Comparison of ENCODE assay signal across 8 cellular contexts in the genomic region with DNA sequence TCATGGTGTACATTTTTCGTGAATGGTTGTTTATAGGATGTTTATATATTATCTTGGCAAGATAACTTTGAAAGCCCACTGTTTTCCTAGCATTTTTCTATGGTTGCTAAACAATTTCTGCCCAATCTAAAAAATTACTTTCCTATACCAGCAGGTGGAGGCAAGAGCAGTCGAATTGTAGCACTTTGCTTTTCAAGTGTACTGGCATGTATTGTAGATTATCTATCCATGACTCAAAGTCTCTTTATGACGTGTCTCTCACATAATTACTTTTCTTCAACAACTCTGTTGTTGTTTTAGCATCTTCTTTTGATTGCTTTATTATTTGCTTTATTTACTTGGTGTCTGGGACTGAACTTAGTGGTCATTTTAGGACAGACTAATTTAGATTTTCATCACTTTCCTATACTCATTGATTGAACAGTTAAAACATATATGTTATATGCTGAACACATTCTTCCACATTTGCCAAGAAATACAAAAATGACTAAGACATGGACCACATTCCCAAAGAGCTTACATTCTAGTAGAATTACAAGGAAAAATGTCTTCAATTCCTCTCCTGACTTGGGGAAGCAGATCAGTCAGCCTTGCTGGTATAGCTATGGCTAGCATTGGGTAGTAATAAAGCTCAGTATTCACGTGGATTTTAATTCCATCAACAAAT. TPM values are rescaled to one million over a fixed set of nuclear protein-coding genes. Genes with fewer than 3 reads are reported as not detected.
DNase-seq lines count a peak whose midpoint lies in the region; ATAC-seq, FAIRE-seq and TF ChIP-seq lines count a peak whose summit lies in the region.

No MANE protein-coding gene starts in this region.

- H2BK120ac ChIP-seq in H1 (replicated peaks; ENCODE audit: low read depth, low read length), result no peak overlapping the region

- H4K5ac ChIP-seq in H1 (ENCODE audit: insufficient read length, low read depth, low read length), result no peak overlapping the region

- H3K79me2 ChIP-seq in H1 (ENCODE audit: control insufficient read depth in 1 of 2, insufficient read depth in 2 of 2, low read length in 2 of 2) (peaks cover 17 to 94% of the 10 kb centered on the region in 2 experiments), neural progenitor cell (ENCODE audit: low read depth) (peaks cover 100% of the 10 kb centered on the region)

- H3K27ac ChIP-seq in H1 (ENCODE audit: low read depth, low read length) (no peak overlapping the region), neural progenitor cell (no peak overlapping the region)

- no peak overlapping the region for H3K23ac ChIP-seq in H1 (ENCODE audit: insufficient read length)

- H3K27me3 ChIP-seq in H1 (replicated peaks in 1 of 4; ENCODE audit: control insufficient read depth in 3 of 4, extremely low read depth in 1 of 4, insufficient read depth in 3 of 4, low read length in 3 of 4) (peaks cover 0 to 1% (median 0%) of the 10 kb centered on the region in 4 experiments; a peak in 1 of 7 replicates), neural progenitor cell (no peaks in the 10 kb centered on the region)

- no peak overlapping the region for H3K4me2 ChIP-seq in H1 (ENCODE audit: insufficient read depth in 1 of 2, low read depth in 2 of 2, low read length in 2 of 2)
- no peak overlapping the region for H3K4me2 ChIP-seq in neural progenitor cell

- peaks cover 7% of the 10 kb centered on the region for H3K9me3 Mint-ChIP-seq in neural progenitor cell

- POLR2A ChIA-PET in H1 (lab: Charles Lee; ENCODE audit: partially characterized antibody), result no interaction called here

- no peaks in the 10 kb centered on the region for H3K27me3 Mint-ChIP-seq in neural progenitor cell (ENCODE audit: insufficient read depth, low read depth)

- no peak overlapping the region for H3K27ac Mint-ChIP-seq in neural progenitor cell

- TF ChIP-seq CTCF in H1 (IDR thresholded peaks at IDR 0.05; ENCODE audit: control extremely low read depth in 1 of 3, insufficient read depth in 1 of 3, low read depth in 1 of 3, low read length in 3 of 3) (peak in 2 of 3 experiments; percentile 15 to 50; a peak in 2 of 4 replicates), neural progenitor cell (IDR thresholded peaks at IDR 0.05) (peak; percentile 58)

- no peak for TF ChIP-seq POLR2A in H1 (IDR thresholded peaks at IDR 0.05; ENCODE audit: control extremely low read depth in 1 of 2, low read depth in 2 of 2, low read length in 2 of 2)

- peak; percentile 87 for ATAC-seq in GM19463 (IDR thresholded peaks at IDR 0.05; ENCODE audit: unreplicated experiment)
- ATAC-seq in HG03520 (IDR thresholded peaks at IDR 0.05; ENCODE audit: unreplicated experiment), result peak; percentile 81

- no peak overlapping the region for H4K91ac ChIP-seq in H1 (replicated peaks; ENCODE audit: insufficient read length, low read length)

- H3K4me1 Mint-ChIP-seq in neural progenitor cell, result no peaks in the 10 kb centered on the region

- H3F3A ChIP-seq in neural progenitor cell (ENCODE audit: low read depth), result no peaks in the 10 kb centered on the region

- 78% methylated on average over 4 of the region's 4 CpGs; no CpG with 5 or more reads in 1 of the 2 experiments for WGBS in H1 (ENCODE audit: extremely low coverage in 1 of 2, insufficient coverage in 1 of 2, insufficient read length in 1 of 2, insufficient replicate concordance in 2 of 2, low coverage in 1 of 2, low lambda C conversion rate in 2 of 2, missing lambda C conversion rate in 1 of 2), 2 experiments

- H2BK5ac ChIP-seq in H1 (ENCODE audit: low read depth, low read length), result no peak overlapping the region

- H2AFZ ChIP-seq in H1 (ENCODE audit: low read length) (no peak overlapping the region), neural progenitor cell (replicated peaks) (no peak overlapping the region)

- H3K9ac ChIP-seq in H1 (replicated peaks in 1 of 4; ENCODE audit: extremely low read depth in 1 of 4, low read depth in 3 of 4, low read length in 3 of 4) (no peak overlapping the region), neural progenitor cell (no peak overlapping the region)

- no peak overlapping the region for H2BK20ac ChIP-seq in H1 (ENCODE audit: low read length)

- no peak overlapping the region for H2BK12ac ChIP-seq in H1 (ENCODE audit: low read depth, low read length)

- no peaks in the 10 kb centered on the region for H3K23me2 ChIP-seq in H1 (ENCODE audit: low read depth, low read length)

- no peak overlapping the region for H3K4ac ChIP-seq in H1 (replicated peaks; ENCODE audit: insufficient read length, low read depth, low read length)

- no peaks in the 10 kb centered on the region for H3K36me3 ChIP-seq in H1 (ENCODE audit: control insufficient read depth in 2 of 4, insufficient read depth in 4 of 4, low read length in 3 of 4)
- H3K36me3 ChIP-seq in neural progenitor cell, result peaks cover 6% of the 10 kb centered on the region

- TF ChIP-seq RAD21 in H1 (IDR thresholded peaks at IDR 0.05 in 1 of 2, conservative IDR thresholded peaks at IDR 0.05 in 1 of 2; ENCODE audit: low read depth in 2 of 2, low read length in 2 of 2), result peak; percentile 50 to 52

- peaks cover 8% of the 10 kb centered on the region for H3K79me1 ChIP-seq in H1 (ENCODE audit: low read depth, low read length)

- no peak overlapping the region for H2BK15ac ChIP-seq in H1 (ENCODE audit: low read length)

- TF ChIP-seq EP300 in H1 (IDR thresholded peaks at IDR 0.05; ENCODE audit: borderline replicate concordance in 1 of 2, low read depth in 2 of 2, low read length in 2 of 2), result no peak

- H3K9me3 ChIP-seq in H1 (ENCODE audit: insufficient read depth in 2 of 2, low read depth in 1 of 2, low read length in 1 of 2) (no peaks in the 10 kb centered on the region), neural progenitor cell (ENCODE audit: low read depth) (no peaks in the 10 kb centered on the region)

- no peak overlapping the region for H3K18ac ChIP-seq in H1 (ENCODE audit: extremely low read depth, low read length)

- H4K8ac ChIP-seq in H1 (ENCODE audit: extremely low read depth, insufficient read depth, low read length), result no peak overlapping the region

- H3K14ac ChIP-seq in H1 (ENCODE audit: insufficient read length), result no peak overlapping the region

- peaks cover 13% of the 10 kb centered on the region for H3K36me3 Mint-ChIP-seq in neural progenitor cell

- CTCF ChIA-PET in H1 (lab: Charles Lee; ENCODE audit: partially characterized antibody), result interaction anchor here (0.7 to 2.1 kb wide), 8 partner anchors 9 to 31 kb away, joined by 3 to 10 read pairs (median 3); partner anchors contain the start of genes NLN and SGTB

- no peak for FAIRE-seq in H1 (lab: Jason Lieb, UNC)

- no peak overlapping the region for H3K56ac ChIP-seq in H1 (replicated peaks; ENCODE audit: insufficient read length, low read depth, low read length)

- H3K4me3 ChIP-seq in H1 (ENCODE audit: extremely low read depth in 1 of 4, insufficient read depth in 2 of 4, low read depth in 3 of 4, low read length in 4 of 4) (no peak overlapping the region), neural progenitor cell (no peak overlapping the region)

- H4K20me1 ChIP-seq in H1 (replicated peaks in 1 of 2; ENCODE audit: control insufficient read depth in 1 of 2, insufficient read depth in 2 of 2, low read length in 2 of 2) (peaks cover 7 to 14% of the 10 kb centered on the region in 2 experiments), neural progenitor cell (ENCODE audit: low read depth) (peaks cover 26% of the 10 kb centered on the region)

- H3K4me1 ChIP-seq in H1 (replicated peaks in 1 of 4; ENCODE audit: control insufficient read depth in 3 of 4, insufficient read depth in 4 of 4, low read length in 3 of 4) (no peaks in the 10 kb centered on the region), neural progenitor cell (no peaks in the 10 kb centered on the region)

- peak; percentile 35 for DNase-seq in NCI-H2227 (lab: John Stamatoyannopoulos, UW; ENCODE audit: unreplicated experiment)
- no peak for DNase-seq in NCI-H2227 treated with DMSO at 0.1 percent for 48 hours (lab: John Stamatoyannopoulos, UW)
- DNase-seq in SK-N-DZ (ENCODE audit: low spot score), result peak; percentile 16
- DNase-seq in H1 (ENCODE audit: low read depth in 1 of 2, low spot score in 2 of 2), result no peak
- peak; percentile 48 for DNase-seq in neural progenitor cell (ENCODE audit: low spot score)
- DNase-seq in DMS153 treated with DMSO at 0.1 percent for 48 hours (lab: John Stamatoyannopoulos, UW; ENCODE audit: unreplicated experiment), result no peak

- no peak overlapping the region for H3K4me3 Mint-ChIP-seq in neural progenitor cell

- no peak overlapping the region for H2AK5ac ChIP-seq in H1 (ENCODE audit: low read depth, low read length)

TF ChIP-seq in H1, 55 proteins besides CTCF, POLR2A, EP300 and RAD21 (continues in another document):
- no peak for TF ChIP-seq FOSL1 (IDR thresholded peaks at IDR 0.05; ENCODE audit: insufficient read depth, low read depth, low read length)
- TF ChIP-seq CHD2 (IDR thresholded peaks at IDR 0.05; ENCODE audit: low read length), result no peak
- TF ChIP-seq SP2 (IDR thresholded peaks at IDR 0.05; ENCODE audit: low read length), result no peak

RNA-seq across cellular contexts. Expression of gene NLN, which starts 20.7 kb away (rescaled TPM):
- polyA plus RNA-seq in SK-N-DZ (2014; cell fraction: cytosol; rRNA removed), result 34.2 and 39.1 TPM in 2 replicates
- 21.7 TPM in 2 replicates for polyA plus RNA-seq in SK-N-DZ (2014; cell fraction: nucleus; rRNA removed)
- 186 and 192 TPM in 2 replicates for total RNA-seq in H1 (2021; fragmentation: NEBNext Ultra II Directional; extraction: Animal tissue kit (Norgen Biotek cat#: 25700))
- 40.3 and 46.7 TPM in 2 replicates for polyA plus RNA-seq in H1 (2011; rRNA removed)
- polyA plus RNA-seq in H1 (2011; cell fraction: cytosol; rRNA removed), result 58.1 TPM
- polyA plus RNA-seq in H1 (2011; cell fraction: nucleus; rRNA removed), result 41.9 TPM
- 61.5 to 112 TPM (median 78.7 TPM) in 4 replicates for polyA plus RNA-seq in H1 (2012, experiment 1 of 2)
- polyA plus RNA-seq in H1 (2012, experiment 2 of 2), result 7.7 TPM
- 71.9 TPM for polyA plus RNA-seq in H1 (2013, experiment 1 of 2)
- 73.9 TPM for polyA plus RNA-seq in H1 (2013, experiment 2 of 2)
- 190 and 198 TPM in 2 replicates for polyA minus RNA-seq in H1 (2011; rRNA and poly(A)+ RNA removed)
- 61.0 TPM for polyA minus RNA-seq in H1 (2011; cell fraction: cytosol; rRNA and poly(A)+ RNA removed)
- 121 TPM for polyA minus RNA-seq in H1 (2011; cell fraction: nucleus; rRNA and poly(A)+ RNA removed)
- 78.6 and 94.3 TPM in 2 replicates for total RNA-seq in neural progenitor cell (ENCODE audit: low replicate concordance)

RNA-seq across cellular contexts. Expression of gene SGTB, which starts 20.8 kb away (rescaled TPM):
- 7.7 and 8.0 TPM in 2 replicates for polyA plus RNA-seq in SK-N-DZ (2014; cell fraction: cytosol; rRNA removed)
- 5.3 and 5.5 TPM in 2 replicates for polyA plus RNA-seq in SK-N-DZ (2014; cell fraction: nucleus; rRNA removed)
- 17.8 and 18.7 TPM in 2 replicates for total RNA-seq in H1 (2021; fragmentation: NEBNext Ultra II Directional; extraction: Animal tissue kit (Norgen Biotek cat#: 25700))
- polyA plus RNA-seq in H1 (2011; rRNA removed), result 2.1 and 2.2 TPM in 2 replicates
- 2.7 TPM for polyA plus RNA-seq in H1 (2011; cell fraction: cytosol; rRNA removed)
- polyA plus RNA-seq in H1 (2011; cell fraction: nucleus; rRNA removed), result 3.3 TPM
- polyA plus RNA-seq in H1 (2012, experiment 1 of 2), result 4.2 to 8.9 TPM (median 5.5 TPM) in 4 replicates
- 0.52 TPM for polyA plus RNA-seq in H1 (2012, experiment 2 of 2)
- 6.7 TPM for polyA plus RNA-seq in H1 (2013, experiment 1 of 2)
- 5.8 TPM for polyA plus RNA-seq in H1 (2013, experiment 2 of 2)
- 5.4 and 10.8 TPM in 2 replicates for polyA minus RNA-seq in H1 (2011; rRNA and poly(A)+ RNA removed)
- 4.3 TPM for polyA minus RNA-seq in H1 (2011; cell fraction: cytosol; rRNA and poly(A)+ RNA removed)
- polyA minus RNA-seq in H1 (2011; cell fraction: nucleus; rRNA and poly(A)+ RNA removed), result 16.2 TPM
- 5.5 and 6.8 TPM in 2 replicates for total RNA-seq in neural progenitor cell (ENCODE audit: low replicate concordance)

Comparison
In these comparisons a context has a peak if more than half of its experiments do, and no peak if none do; other contexts are left out.
1. DNase-seq: peak in NCI-H2227 (single experiment), SK-N-DZ (single experiment) and neural progenitor cell (single experiment); none in NCI-H2227 treated with DMSO at 0.1 percent for 48 hours (single experiment), H1 (0 of 2) and DMS153 treated with DMSO at 0.1 percent for 48 hours (single experiment).